In the genomic region with DNA sequence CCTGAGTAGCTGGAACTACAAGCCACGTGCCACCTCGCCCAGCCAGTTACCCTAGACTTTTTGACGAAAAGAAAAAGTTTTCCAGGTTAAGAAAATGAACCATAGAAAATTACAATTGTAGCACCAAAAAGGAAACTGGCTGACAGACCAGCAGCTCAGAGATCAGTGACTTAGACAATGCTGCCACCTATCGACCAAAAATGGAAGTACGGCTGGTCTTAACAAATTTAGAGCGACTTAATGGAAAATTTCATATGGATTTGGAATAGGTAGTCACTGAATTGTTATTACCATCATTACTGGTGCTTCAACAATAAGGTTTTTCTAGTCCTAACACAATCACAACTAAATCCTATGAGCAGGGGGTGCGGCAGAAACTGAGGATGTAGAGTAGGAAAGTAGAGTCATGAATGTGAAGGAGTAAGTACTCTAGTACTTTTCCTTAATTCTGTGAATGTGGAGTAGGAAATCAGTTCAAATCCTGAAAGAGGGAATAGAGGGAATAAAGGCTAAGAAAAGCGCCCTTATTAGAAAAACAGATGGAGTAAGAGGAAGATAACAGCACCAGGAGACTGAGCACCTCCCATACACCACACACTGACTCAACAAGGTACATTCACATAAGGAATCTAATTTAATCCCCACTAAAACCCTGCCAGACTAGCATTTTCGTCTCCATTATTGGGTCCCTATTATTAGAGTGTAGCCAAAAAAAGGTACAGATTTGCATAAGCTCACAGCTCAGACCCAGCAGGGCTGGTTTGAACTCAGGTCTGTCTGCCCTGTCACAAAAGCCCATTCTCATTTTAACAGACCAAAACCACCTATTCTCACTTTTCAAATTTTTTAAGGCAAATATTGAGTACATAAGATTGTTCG, we compare ENCODE assay signal across 8 cellular contexts. TPM values are rescaled to one million over a fixed set of nuclear protein-coding genes. Genes with fewer than 3 reads are reported as not detected.
DNase-seq lines count a peak whose midpoint lies in the region; ATAC-seq, FAIRE-seq and TF ChIP-seq lines count a peak whose summit lies in the region.

No MANE protein-coding gene starts in this region.

- no peak for FAIRE-seq in urothelium cell line (lab: Jason Lieb, UNC)

- H3K79me2 ChIP-seq in MM.1S (ENCODE audit: low read length): no peaks in the 10 kb centered on the region

- H3K4me2 ChIP-seq in MM.1S (ENCODE audit: low read depth, low read length): peak overlapping the region; percentile 93

- H3K9ac ChIP-seq in MM.1S (ENCODE audit: low read length): peak overlapping the region; percentile 30; the same call in 1 of the 2 replicates

- no peaks in the 10 kb centered on the region for H3K9me3 ChIP-seq in MM.1S (replicated peaks; ENCODE audit: insufficient read depth, low read length)

- H3K4me3 ChIP-seq in MM.1S (ENCODE audit: low read length): peak overlapping the region; percentile 53

- H3F3A ChIP-seq in MM.1S (ENCODE audit: insufficient read depth, low read length): peaks cover 19% of the 10 kb centered on the region

- peak; percentile 99 for TF ChIP-seq CTCF in MM.1S (IDR thresholded peaks at IDR 0.05; ENCODE audit: low read length)

- H3K36me3 ChIP-seq in MM.1S (replicated peaks; ENCODE audit: insufficient read depth, low read length): no peaks in the 10 kb centered on the region

- no peaks in the 10 kb centered on the region for H4K20me1 ChIP-seq in MM.1S (ENCODE audit: insufficient read depth, low read length)

- peaks cover 38% of the 10 kb centered on the region for H3K4me1 ChIP-seq in MM.1S (ENCODE audit: low read length)

- peak overlapping the region; percentile 54 for H2AFZ ChIP-seq in MM.1S (ENCODE audit: low read length)

- peak overlapping the region; percentile 72 for H3K27ac ChIP-seq in MM.1S (ENCODE audit: low read length)

- in situ Hi-C loops in SK-MEL-5 (cut with HindIII; ENCODE audit: low pct_unique_long_range_greater_than_20kb, low sequenced_read_pairs): loop anchor here (10.0 kb wide), 1 partner anchor 198 kb away; no protein-coding TSS in a partner anchor

- DNase-seq in A172 (ENCODE audit: low spot score) (peak; percentile 76), MM.1S (peak; percentile 96), SK-MEL-5 (ENCODE audit: low read depth, low spot score) (peak; percentile 84), germinal center (ENCODE audit: low spot score) (peak; percentile 60), pons (ENCODE audit: low spot score) (peak; percentile 84), urothelium cell line (ENCODE audit: low spot score) (peak; percentile 66)
- DNase-seq in activated naive CD4-positive, alpha-beta T cell (lab: John Stamatoyannopoulos, UW): peak; percentile 22 to 67 (median 59)

- H3K9me2 ChIP-seq in MM.1S (replicated peaks; ENCODE audit: insufficient read depth, low read length): no peaks in the 10 kb centered on the region

- ATAC-seq in GM18498 (IDR thresholded peaks at IDR 0.05; ENCODE audit: unreplicated experiment): peak; percentile 31

- H3K27me3 ChIP-seq in MM.1S (replicated peaks; ENCODE audit: insufficient read depth, low read length): no peaks in the 10 kb centered on the region

RNA-seq across cellular contexts. Expression of a gene that starts 37.9 kb away (rescaled TPM):
- 224 and 279 TPM in 2 replicates for total RNA-seq in A172 (2014; rRNA removed; shearing (Covaris generic))
- 162 and 163 TPM in 2 replicates for total RNA-seq in SK-MEL-5 (2014; rRNA removed; shearing (Covaris generic))
- 107 and 113 TPM in 2 replicates for polyA plus RNA-seq in SK-MEL-5 (2015; cell fraction: cytosol; rRNA removed)
- polyA plus RNA-seq in SK-MEL-5 (2015; cell fraction: nucleus; rRNA removed): 23.0 and 38.3 TPM in 2 replicates

RNA-seq across cellular contexts. Expression of a gene that starts 49.4 kb away (rescaled TPM):
- not detected in 2 replicates for total RNA-seq in A172 (2014; rRNA removed; shearing (Covaris generic))
- not detected in 2 replicates for total RNA-seq in SK-MEL-5 (2014; rRNA removed; shearing (Covaris generic))
- not detected in 2 replicates for polyA plus RNA-seq in SK-MEL-5 (2015; cell fraction: cytosol; rRNA removed)
- polyA plus RNA-seq in SK-MEL-5 (2015; cell fraction: nucleus; rRNA removed): not detected in 2 replicates

Comparison
In these comparisons a context has a peak if more than half of its experiments do, and no peak if none do; other contexts are left out.
1. Peak in every context shown above with its lines: DNase-seq, ATAC-seq, H3K4me3 ChIP-seq and H3K27ac ChIP-seq.